Comparison of ENCODE assay signal across 13 cellular contexts in genomic region chr18:76306685-76307292, GRCh38.
DNase-seq lines count a peak whose midpoint lies in the region; TF ChIP-seq lines count a peak whose summit lies in the region.
"Had no signal": no experiment of that assay in that cellular context is flagged by ENCODE, and none has a peak within 500 bp of the region (broad histone marks: within the 10 kb centered on the region; RNA-seq: fewer than 3 reads in every experiment).

No MANE protein-coding gene starts in this region.

- no peaks in the 10 kb centered on the region for H3K9me3 Mint-ChIP-seq in HFFc6

- no peak for DNase-seq in GM12864 (ENCODE audit: low read depth)
- DNase-seq in HFFc6, result no peak
- peak; percentile 33 for DNase-seq in OCI-M1 (lab: John Stamatoyannopoulos, UW)
- peak; percentile 9 for DNase-seq in iPS DF 4.7 (ENCODE audit: extremely low read depth, low spot score)
- DNase-seq in HEK293T (ENCODE audit: extremely low spot score), result no peak
- DNase-seq in AML-193 (lab: John Stamatoyannopoulos, UW), result no peak
- no peak for DNase-seq in ACHN
- DNase-seq: activated gamma-delta T cell treated with Interleukin-2 at 50 U/mL for 16 hours, Caco-2, NCI-H1092 treated with DMSO at 0.1 percent for 48 hours, NCI-H226, T-helper 9 cell had no signal

- H3K4me3 ChIP-seq in GM12864 (ENCODE audit: low read depth, low read length), result no peak overlapping the region

- H3K4me3 Mint-ChIP-seq in HFFc6, result no peak overlapping the region
- H3K4me3 Mint-ChIP-seq: brain had no signal

- no peak overlapping the region for H3K27ac Mint-ChIP-seq in HFFc6
- H3K27ac Mint-ChIP-seq: brain had no signal

- POLR2A ChIA-PET in HEK293T (lab: Yijun Ruan, JAX), result no interaction called here

- in situ Hi-C loops in ACHN (cut with HindIII; ENCODE audit: low pct_ligation_motif_present, low pct_unique_long_range_greater_than_20kb, low sequenced_read_pairs), result no loop called here

- no peaks in the 10 kb centered on the region for H3K4me1 Mint-ChIP-seq in HFFc6 (ENCODE audit: low read depth)
- H3K4me1 Mint-ChIP-seq: brain had no signal

- CTCF ChIA-PET in HEK293T (lab: Yijun Ruan, JAX), result no interaction called here

- peaks cover 13% of the 10 kb centered on the region for H3K27me3 Mint-ChIP-seq in HFFc6 (ENCODE audit: insufficient read depth)
- H3K27me3 Mint-ChIP-seq: brain had no signal

- TF ChIP-seq CTCF in GM12864 (IDR thresholded peaks at IDR 0.05; ENCODE audit: low read depth, low read length, missing control alignments) (peak; percentile 19), HFFc6 (IDR thresholded peaks at IDR 0.05) (peak; percentile 56)

- no peaks in the 10 kb centered on the region for H3K36me3 Mint-ChIP-seq in HFFc6 (ENCODE audit: low read depth)
- H3K36me3 Mint-ChIP-seq: brain had no signal

TF ChIP-seq in HEK293T, 16 proteins besides CTCF, POLR2A, EP300 and RAD21:
- TF ChIP-seq ELF4 (IDR thresholded peaks at IDR 0.05) (no peak), BHLHE40 (IDR thresholded peaks at IDR 0.05; ENCODE audit: borderline replicate concordance) (no peak), FOXA1 (IDR thresholded peaks at IDR 0.05) (no peak), NFRKB (IDR thresholded peaks at IDR 0.05) (no peak), LEF1 (IDR thresholded peaks at IDR 0.05; ENCODE audit: borderline replicate concordance) (no peak), FOXM1 (IDR thresholded peaks at IDR 0.05; ENCODE audit: borderline replicate concordance) (no peak), ARNT (IDR thresholded peaks at IDR 0.05) (no peak), HDGF (IDR thresholded peaks at IDR 0.05; ENCODE audit: borderline replicate concordance) (no peak), TARDBP (IDR thresholded peaks at IDR 0.05) (no peak), SUZ12 (IDR thresholded peaks at IDR 0.05) (no peak), FOXK2 (IDR thresholded peaks at IDR 0.05) (no peak), PKNOX1 (IDR thresholded peaks at IDR 0.05) (no peak), ZNF384 (IDR thresholded peaks at IDR 0.05) (no peak), L3MBTL2 (conservative IDR thresholded peaks at IDR 0.05) (no peak), SP1 (IDR thresholded peaks at IDR 0.05) (no peak), CTBP1 (IDR thresholded peaks at IDR 0.05; ENCODE audit: borderline replicate concordance) (no peak)

Comparison
In these comparisons a context has a peak if more than half of its experiments do, and no peak if none do; other contexts are left out.
1. DNase-seq: peak in OCI-M1 (single experiment) and iPS DF 4.7 (single experiment); none in GM12864 (single experiment), HFFc6 (single experiment), HEK293T (single experiment), AML-193 (0 of 2) and ACHN (single experiment).